ENCODE assay signal across 24 cellular contexts in genomic region chr4:109390369-109390768, GRCh38. TPM values are rescaled to one million over a fixed set of nuclear protein-coding genes. Genes with fewer than 3 reads are reported as not detected.
A peak's percentile ranks its signal among the peaks of the same experiment; 100 is the strongest.
DNase-seq lines count a peak whose midpoint lies in the region; ATAC-seq, FAIRE-seq and TF ChIP-seq lines count a peak whose summit lies in the region.
"Had no signal": no experiment of that assay in that cellular context is flagged by ENCODE, and none has a peak within 500 bp of the region (broad histone marks: within the 10 kb centered on the region; RNA-seq: fewer than 3 reads in every experiment).

No MANE protein-coding gene starts in this region.

- H3K9me1 ChIP-seq in endothelial cell of umbilical vein (replicated peaks; ENCODE audit: control insufficient read depth, extremely low read depth, insufficient read depth, low read length) = no peaks in the 10 kb centered on the region

- TF ChIP-seq CTCF in endothelial cell of umbilical vein (IDR thresholded peaks at IDR 0.05; ENCODE audit: extremely low read depth in 1 of 2, insufficient read depth in 1 of 2, low read depth in 1 of 2, low read length in 2 of 2) (no peak), WERI-Rb-1 (IDR thresholded peaks at IDR 0.05; ENCODE audit: low read depth, low read length) (no peak)

- no peak overlapping the region for H3K9ac ChIP-seq in endothelial cell of umbilical vein (replicated peaks; ENCODE audit: extremely low read depth, insufficient read depth, low read length)

- POLR2A ChIA-PET in endothelial cell of umbilical vein (lab: Charles Lee) = no interaction called here

- FAIRE-seq in GM19239 (lab: Jason Lieb, UNC) (peak; percentile 79), endothelial cell of umbilical vein (lab: Jason Lieb, UNC) (peak; percentile 18)
- FAIRE-seq: GM12892, small intestine, TTC549 had no signal

- H3K4me3 ChIP-seq in endothelial cell of umbilical vein (replicated peaks in 1 of 3; ENCODE audit: insufficient read depth in 1 of 3, low read depth in 1 of 3, low read length in 3 of 3) (no peak overlapping the region), WERI-Rb-1 (ENCODE audit: low read depth, low read length) (no peak overlapping the region)
- H3K4me3 ChIP-seq: esophagus muscularis mucosa, gastrocnemius medialis, tibial artery had no signal

- no peaks in the 10 kb centered on the region for H3K4me1 ChIP-seq in endothelial cell of umbilical vein (ENCODE audit: control insufficient read depth, extremely low read depth, insufficient read depth, low read length)
- H3K4me1 ChIP-seq: tibial artery had no signal

- no peak for TF ChIP-seq POLR2A in endothelial cell of umbilical vein (IDR thresholded peaks at IDR 0.05; ENCODE audit: low read depth, low read length)

- no peak overlapping the region for H2AFZ ChIP-seq in endothelial cell of umbilical vein (ENCODE audit: low read depth, low read length)

- dilution Hi-C loops in endothelial cell of umbilical vein (cut with MboI; ENCODE audit: extremely low pct_ligation_motif_present, low sequenced_read_pairs) = no loop called here

- H3K27ac ChIP-seq in endothelial cell of umbilical vein (ENCODE audit: insufficient read depth, low read depth, low read length) (no peak overlapping the region), WERI-Rb-1 (no peak overlapping the region)
- H3K27ac ChIP-seq: esophagus muscularis mucosa, gastrocnemius medialis, HL-60, tibial artery had no signal

- no peaks in the 10 kb centered on the region for H3K36me3 ChIP-seq in endothelial cell of umbilical vein (ENCODE audit: control insufficient read depth in 2 of 2, extremely low read depth in 1 of 2, insufficient read depth in 2 of 2, low read length in 2 of 2)
- H3K36me3 ChIP-seq in WERI-Rb-1 = no peaks in the 10 kb centered on the region
- H3K36me3 ChIP-seq: esophagus muscularis mucosa, gastrocnemius medialis, tibial artery had no signal

- intact Hi-C loops in endothelial cell of umbilical vein (cut with micrococcal nuclease) = no loop called here

- no peak for DNase-seq in GM19239 (ENCODE audit: insufficient read length, low spot score)
- no peak for DNase-seq in endothelial cell of umbilical vein (ENCODE audit: low read depth, low spot score)
- no peak for DNase-seq in WERI-Rb-1
- DNase-seq: activated CD4-positive, alpha-beta T cell treated with anti-CD3 and anti-CD28 coated beads for 36 hours; activated naive CD8-positive, alpha-beta T cell treated with anti-CD3 and anti-CD28 coated beads for 36 hours; CD4-positive, alpha-beta T cell; DMS 273 treated with DMSO at 0.1 percent for 48 hours; effector CD4-positive, alpha-beta T cell; gastrocnemius medialis; HFFc6; IMR-90; islet precursor cell; NCI-H1417 treated with DMSO at 0.1 percent for 48 hours; small intestine; stimulated activated naive CD4-positive, alpha-beta T cell treated with Interleukin-2 at 50 U/mL for 16 hours; tibial artery had no signal

- H3K27me3 ChIP-seq in endothelial cell of umbilical vein (ENCODE audit: control insufficient read depth in 2 of 2, insufficient read depth in 2 of 2, low read length in 2 of 2) (no peaks in the 10 kb centered on the region), WERI-Rb-1 (ENCODE audit: insufficient read depth, low read depth, severe bottlenecking) (no peaks in the 10 kb centered on the region)
- H3K27me3 ChIP-seq: esophagus muscularis mucosa, gastrocnemius medialis, tibial artery had no signal

- H4K20me1 ChIP-seq in endothelial cell of umbilical vein (replicated peaks; ENCODE audit: control insufficient read depth, extremely low read depth, insufficient read depth, low read length) = no peaks in the 10 kb centered on the region

- ATAC-seq in GM21717 (IDR thresholded peaks at IDR 0.05; ENCODE audit: unreplicated experiment) (peak; percentile 57), HG03175 (IDR thresholded peaks at IDR 0.05; ENCODE audit: unreplicated experiment) (peak; percentile 47), GM18909 (IDR thresholded peaks at IDR 0.05; ENCODE audit: poor library complexity, unreplicated experiment) (no peak), GM19467 (IDR thresholded peaks at IDR 0.05; ENCODE audit: unreplicated experiment) (no peak)
- ATAC-seq: activated CD4-positive, alpha-beta T cell treated with anti-CD3 and anti-CD28 coated beads for 36 hours had no signal

- no peak overlapping the region for H3K4me2 ChIP-seq in endothelial cell of umbilical vein (ENCODE audit: insufficient read depth, low read length)

- CTCF ChIA-PET in endothelial cell of umbilical vein (lab: Charles Lee) = no interaction called here

- BruUV-seq in endothelial cell of umbilical vein (replicated peaks; lab: Mats Ljungman, UMichigan) = no TSS peak

- H3K9me3 ChIP-seq in endothelial cell of umbilical vein (replicated peaks; ENCODE audit: control insufficient read depth, insufficient read depth, low read length) (no peaks in the 10 kb centered on the region), WERI-Rb-1 (ENCODE audit: severe bottlenecking) (no peaks in the 10 kb centered on the region)
- H3K9me3 ChIP-seq: esophagus muscularis mucosa, gastrocnemius medialis, tibial artery had no signal

- no peaks in the 10 kb centered on the region for H3K79me2 ChIP-seq in endothelial cell of umbilical vein (ENCODE audit: control insufficient read depth, insufficient read depth, low read length)

TF ChIP-seq in endothelial cell of umbilical vein, 7 proteins besides CTCF, POLR2A, EP300 and RAD21:
- TF ChIP-seq FOS (IDR thresholded peaks at IDR 0.05; ENCODE audit: borderline replicate concordance, insufficient read depth, low read length) (no peak), MYC (IDR thresholded peaks at IDR 0.05; ENCODE audit: low read depth, low read length) (no peak), EZH2 (IDR thresholded peaks at IDR 0.05; ENCODE audit: borderline replicate concordance, low read depth, low read length, severe bottlenecking) (no peak), POLR2AphosphoS5 (IDR thresholded peaks at IDR 0.05; ENCODE audit: insufficient read depth, low read depth, low read length) (no peak), JUN (IDR thresholded peaks at IDR 0.05; ENCODE audit: borderline replicate concordance, insufficient read depth, insufficient read length, low read depth) (no peak), GATA2 (IDR thresholded peaks at IDR 0.05; ENCODE audit: insufficient read depth, insufficient read length, low read depth, low read length) (no peak), MAX (IDR thresholded peaks at IDR 0.05; ENCODE audit: insufficient read depth, insufficient read length) (no peak)

RNA-seq across cellular contexts. Expression of gene SEC24B, which starts 43.2 kb away (rescaled TPM):
- 34.6 and 35.9 TPM in 2 replicates for total RNA-seq in endothelial cell of umbilical vein
- polyA plus RNA-seq in endothelial cell of umbilical vein = 46.2 and 49.3 TPM in 2 replicates
- 30.6 and 30.9 TPM in 2 replicates for polyA plus RNA-seq in endothelial cell of umbilical vein (2011; cell fraction: cytosol; rRNA removed)
- 72.3 and 78.7 TPM in 2 replicates for polyA plus RNA-seq in endothelial cell of umbilical vein (2011; cell fraction: nucleus; rRNA removed)
- 21.6 and 27.4 TPM in 2 replicates for polyA plus RNA-seq in endothelial cell of umbilical vein (2012)
- 139 and 140 TPM in 2 replicates for polyA minus RNA-seq in endothelial cell of umbilical vein
- polyA minus RNA-seq in endothelial cell of umbilical vein (2011; cell fraction: cytosol; rRNA and poly(A)+ RNA removed) = 16.3 TPM
- polyA minus RNA-seq in endothelial cell of umbilical vein (2011; cell fraction: nucleus; rRNA and poly(A)+ RNA removed) = 105 and 163 TPM in 2 replicates

Comparison
In these comparisons a context has a peak if more than half of its experiments do, and no peak if none do; other contexts are left out.
1. ATAC-seq: peak in GM21717 (single experiment) and HG03175 (single experiment); none in GM18909 (single experiment) and GM19467 (single experiment).